Comparison of ENCODE assay signal across 8 cellular contexts in genomic region chr10:21519327-21519933, GRCh38. TPM values are rescaled to one million over a fixed set of nuclear protein-coding genes. Genes with fewer than 3 reads are reported as not detected.
DNase-seq lines count a peak whose midpoint lies in the region; ATAC-seq and TF ChIP-seq lines count a peak whose summit lies in the region.

No MANE protein-coding gene starts in this region.

- H3K4me3 ChIP-seq in iPS-11a (ENCODE audit: low read depth, low read length) = peak overlapping the region; percentile 61
- H3K4me3 ChIP-seq in smooth muscle cell = peak overlapping the region; percentile 61

- no peak for ATAC-seq in activated B cell treated with CpG ODN at 0.5 μM for 24 hours (ENCODE audit: low read depth)
- ATAC-seq in GM19463 (IDR thresholded peaks at IDR 0.05; ENCODE audit: unreplicated experiment) = no peak
- ATAC-seq in GM21515 (IDR thresholded peaks at IDR 0.05; ENCODE audit: unreplicated experiment) = no peak

- peaks cover 38% of the 10 kb centered on the region for H3K4me1 Mint-ChIP-seq in activated B cell treated with CpG ODN at 0.5 μM for 24 hours

- H3K4me2 ChIP-seq in smooth muscle cell = peak overlapping the region; percentile 98

- H3K27me3 Mint-ChIP-seq in activated B cell treated with CpG ODN at 0.5 μM for 24 hours = peaks cover 66% of the 10 kb centered on the region

- no peaks in the 10 kb centered on the region for H3K9me3 ChIP-seq in smooth muscle cell (replicated peaks; ENCODE audit: low read depth)

- 7% methylated on average over 11 of the region's 11 CpGs for WGBS in smooth muscle cell (ENCODE audit: low lambda C conversion rate)

- no peak overlapping the region for H3K4me3 Mint-ChIP-seq in activated B cell treated with CpG ODN at 0.5 μM for 24 hours

- intact Hi-C loops in activated B cell treated with CpG ODN at 0.5 μM for 24 hours (cut with micrococcal nuclease) = loop anchor here (2.0 to 5.0 kb wide), 2 partner anchors 1653 to 1679 kb away; no protein-coding TSS in a partner anchor

- POLR2A ChIA-PET in activated B cell treated with CpG ODN at 0.5 μM for 24 hours (lab: Charles Lee) = interaction anchor here (0.6 to 0.9 kb wide), 2 partner anchors 823 to 917 kb away, joined by 3 read pairs; no protein-coding TSS in a partner anchor

- H3K4me1 ChIP-seq in smooth muscle cell (ENCODE audit: low read depth) = peaks cover 57% of the 10 kb centered on the region

- H3K27me3 ChIP-seq in smooth muscle cell (ENCODE audit: low read depth) = no peaks in the 10 kb centered on the region

- CTCF ChIA-PET in activated B cell treated with CpG ODN at 0.5 μM for 24 hours (lab: Charles Lee) = no interaction called here

- H4K20me1 ChIP-seq in smooth muscle cell (ENCODE audit: low read depth) = no peaks in the 10 kb centered on the region

- DNase-seq in DMS53 (lab: John Stamatoyannopoulos, UW) (peak; percentile 58), DMS53 treated with DMSO at 0.1 percent for 48 hours (lab: John Stamatoyannopoulos, UW; ENCODE audit: unreplicated experiment) (no peak), activated B cell treated with CpG ODN at 0.5 μM for 24 hours (no peak), smooth muscle cell (lab: John Stamatoyannopoulos, UW; ENCODE audit: unreplicated experiment) (no peak), DMS153 (lab: John Stamatoyannopoulos, UW) (no peak)

- no peaks in the 10 kb centered on the region for H3K36me3 Mint-ChIP-seq in activated B cell treated with CpG ODN at 0.5 μM for 24 hours (ENCODE audit: low read depth)

- peak overlapping the region; percentile 86 for H2AFZ ChIP-seq in smooth muscle cell (ENCODE audit: low read depth)

- H3F3A ChIP-seq in smooth muscle cell (ENCODE audit: low read depth) = peaks cover 4% of the 10 kb centered on the region

- TF ChIP-seq CTCF in activated B cell treated with CpG ODN at 0.5 μM for 24 hours (IDR thresholded peaks at IDR 0.05) (no peak), smooth muscle cell (IDR thresholded peaks at IDR 0.05; ENCODE audit: borderline replicate concordance, insufficient read depth, poor library complexity, severe bottlenecking) (no peak)

- H3K36me3 ChIP-seq in smooth muscle cell (ENCODE audit: low read depth) = no peaks in the 10 kb centered on the region

- H3K9me3 Mint-ChIP-seq in activated B cell treated with CpG ODN at 0.5 μM for 24 hours = no peaks in the 10 kb centered on the region

- peak overlapping the region; percentile 61 for H3K27ac Mint-ChIP-seq in activated B cell treated with CpG ODN at 0.5 μM for 24 hours

- H3K27ac ChIP-seq in smooth muscle cell (ENCODE audit: low read depth) = peak overlapping the region; percentile 82

- H3K79me2 ChIP-seq in smooth muscle cell (ENCODE audit: low read depth) = peaks cover 61% of the 10 kb centered on the region

- peak overlapping the region; percentile 70 for H3K9ac ChIP-seq in smooth muscle cell (ENCODE audit: low read depth)

RNA-seq across cellular contexts. Expression of gene SKIDA1, which starts 6.1 kb away (rescaled TPM):
- total RNA-seq in activated B cell treated with CpG ODN at 0.5 μM for 24 hours (0.60 TPM in 1 of 2 replicates, not detected in the other), smooth muscle cell (1.2 and 1.8 TPM in 2 replicates)
- 0.50 and 0.53 TPM in 2 replicates for polyA plus RNA-seq in smooth muscle cell

RNA-seq across cellular contexts. Expression of gene MLLT10, which starts 14.6 kb away (rescaled TPM):
- total RNA-seq in activated B cell treated with CpG ODN at 0.5 μM for 24 hours = 40.6 and 48.7 TPM in 2 replicates
- total RNA-seq in smooth muscle cell = 43.6 and 44.6 TPM in 2 replicates
- 6.8 and 10.8 TPM in 2 replicates for polyA plus RNA-seq in smooth muscle cell
